In the genomic region with DNA sequence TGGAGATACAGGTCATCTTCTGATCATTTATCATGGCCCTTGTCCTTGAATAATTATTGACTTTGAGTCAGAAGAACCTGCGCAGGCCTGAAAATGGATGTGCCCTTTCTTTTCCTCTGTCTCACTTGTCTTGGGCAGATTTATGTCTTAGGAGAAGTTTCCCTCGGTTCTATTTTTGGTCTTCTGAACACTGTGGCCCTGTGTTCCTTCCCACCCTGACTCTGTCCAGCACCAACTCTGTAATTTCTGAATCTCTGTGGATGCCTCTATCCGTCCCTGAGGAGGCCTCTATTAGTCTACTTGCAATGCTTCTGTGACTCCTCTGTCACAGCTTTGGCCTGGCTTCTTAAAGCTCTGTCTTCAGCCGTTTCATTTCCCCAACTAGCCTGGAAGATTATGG, we compare ENCODE assay signal across 38 cellular contexts.
"Had no signal": no experiment of that assay in that cellular context is flagged by ENCODE, and none has a peak within 500 bp of the region (broad histone marks: within the 10 kb centered on the region; RNA-seq: fewer than 3 reads in every experiment).

No MANE protein-coding gene starts in this region.

- H3K4me3 Mint-ChIP-seq: activated naive CD4-positive, alpha-beta T cell treated with anti-CD3 and anti-CD28 coated beads for 36 hours; activated naive CD4-positive, alpha-beta T cell treated with anti-CD3 and anti-CD28 coated beads, Interleukin-2, amount 10 ng/mL, durations not matched to agents 7 days and 5 days; activated naive CD4-positive, alpha-beta T cell treated with anti-CD3 and anti-CD28 coated beads, Interleukin-2, amount 50 U/mL, for 24 hours; activated naive CD8-positive, alpha-beta T cell; activated naive CD8-positive, alpha-beta T cell treated with anti-CD3 and anti-CD28 coated beads for 36 hours; activated naive CD8-positive, alpha-beta T cell treated with anti-CD3 and anti-CD28 coated beads, Interleukin-2, amount 50 U/mL, for 24 hours; activated T-cell treated with anti-CD3 and anti-CD28 coated beads, Interleukin-2, amount 50 U/mL, for 24 hours; activated T-cell treated with anti-CD3 and anti-CD28 coated beads, Interleukin-2, amount 50 U/mL, for 4 hours; activated T-cell treated with anti-CD3 and anti-CD28 coated beads, Interleukin-2, amount 50 U/mL, for 72 hours; activated T-helper 1 cell treated with anti-CD3 and anti-CD28 coated beads, Interleukin-12 subunit alpha, Interleukin-12 subunit beta, Interleukin-2, Interleukin-4 antibody, amounts not matched to agents 30 ng/mL and 10 ng/mL and 1 ng/mL, durations not matched to agents 14 hours and 24 hours and 36 hours; activated T-helper 17 cell treated with anti-CD3 and anti-CD28 coated beads, Interleukin-2, amount 50 U/mL, for 72 hours; brain; central memory CD8-positive, alpha-beta T cell had no signal

- H3K4me3 ChIP-seq: adrenal gland, ascending aorta, body of pancreas, breast epithelium, cardiac muscle cell had no signal

- H3K27me3 Mint-ChIP-seq: activated naive CD4-positive, alpha-beta T cell treated with anti-CD3 and anti-CD28 coated beads, Interleukin-2, amount 50 U/mL, for 24 hours; activated naive CD8-positive, alpha-beta T cell; activated naive CD8-positive, alpha-beta T cell treated with anti-CD3 and anti-CD28 coated beads, Interleukin-2, amount 50 U/mL, for 24 hours; activated T-cell treated with anti-CD3 and anti-CD28 coated beads, Interleukin-2, amount 50 U/mL, for 24 hours; activated T-helper 17 cell treated with anti-CD3 and anti-CD28 coated beads, Interleukin-2, amount 50 U/mL, for 72 hours; central memory CD8-positive, alpha-beta T cell had no signal

- H3K4me1 ChIP-seq: adrenal gland, ascending aorta, body of pancreas, breast epithelium had no signal

- H3K9me3 Mint-ChIP-seq: activated naive CD4-positive, alpha-beta T cell treated with anti-CD3 and anti-CD28 coated beads for 36 hours; activated naive CD4-positive, alpha-beta T cell treated with anti-CD3 and anti-CD28 coated beads, Interleukin-2, amount 10 ng/mL, durations not matched to agents 7 days and 5 days; activated naive CD8-positive, alpha-beta T cell treated with anti-CD3 and anti-CD28 coated beads for 36 hours; activated T-cell treated with anti-CD3 and anti-CD28 coated beads, Interleukin-2, amount 50 U/mL, for 24 hours; activated T-cell treated with anti-CD3 and anti-CD28 coated beads, Interleukin-2, amount 50 U/mL, for 4 hours; central memory CD8-positive, alpha-beta T cell had no signal

- H3K36me3 Mint-ChIP-seq: activated naive CD8-positive, alpha-beta T cell treated with anti-CD3 and anti-CD28 coated beads for 36 hours; brain had no signal

- H3K27ac ChIP-seq: adrenal gland, ascending aorta, body of pancreas, brain microvascular endothelial cell, breast epithelium, cardiac muscle cell had no signal

- DNase-seq: activated effector memory CD4-positive, alpha-beta T cell treated with anti-CD3 and anti-CD28 coated beads, Interleukin-2, amount 50 U/mL, for 16 hours; activated effector memory CD4-positive, alpha-beta T cell treated with Interleukin-2 at 50 U/mL for 16 hours; activated gamma-delta T cell; activated gamma-delta T cell treated with Interleukin-2 at 50 U/mL for 16 hours; activated naive CD4-positive, alpha-beta T cell; activated naive CD4-positive, alpha-beta T cell treated with anti-CD3 and anti-CD28 coated beads for 36 hours; activated naive CD4-positive, alpha-beta T cell treated with anti-CD3 and anti-CD28 coated beads, Interleukin-2, amount 10 ng/mL, durations not matched to agents 7 days and 5 days; activated naive CD4-positive, alpha-beta T cell treated with anti-CD3 and anti-CD28 coated beads, Interleukin-2, amount 50 U/mL, for 16 hours; activated naive CD4-positive, alpha-beta T cell treated with Interleukin-2 at 50 U/mL for 16 hours; activated naive CD8-positive, alpha-beta T cell treated with anti-CD3 and anti-CD28 coated beads for 36 hours; activated naive CD8-positive, alpha-beta T cell treated with anti-CD3 and anti-CD28 coated beads, Interleukin-2, amount 10 ng/mL, durations not matched to agents 7 days and 5 days; activated naive CD8-positive, alpha-beta T cell treated with anti-CD3 and anti-CD28 coated beads, Interleukin-2, amount 50 U/mL, for 24 hours; activated T-cell treated with anti-CD3 and anti-CD28 coated beads, Interleukin-2, amount 50 U/mL, for 1 hour; activated T-cell treated with anti-CD3 and anti-CD28 coated beads, Interleukin-2, amount 50 U/mL, for 24 hours; activated T-cell treated with anti-CD3 and anti-CD28 coated beads, Interleukin-2, amount 50 U/mL, for 4 hours; activated T-cell treated with anti-CD3 and anti-CD28 coated beads, Interleukin-2, amount 50 U/mL, for 48 hours; activated T-cell treated with anti-CD3 and anti-CD28 coated beads, Interleukin-2, amount 50 U/mL, for 72 hours; adrenal gland; amniotic stem cell; amygdala; anterior cingulate cortex; aorta; body of pancreas; brain microvascular endothelial cell; caudate nucleus; central memory CD4-positive, alpha-beta T cell; cerebellar nuclear complex had no signal

- H3K27ac Mint-ChIP-seq: activated naive CD4-positive, alpha-beta T cell treated with anti-CD3 and anti-CD28 coated beads for 36 hours; activated naive CD4-positive, alpha-beta T cell treated with anti-CD3 and anti-CD28 coated beads, Interleukin-2, amount 10 ng/mL, durations not matched to agents 7 days and 5 days; activated naive CD4-positive, alpha-beta T cell treated with anti-CD3 and anti-CD28 coated beads, Interleukin-2, amount 50 U/mL, for 24 hours; activated naive CD4-positive, alpha-beta T cell treated with anti-CD3 and anti-CD28 coated beads, Interleukin-2, amount 50 U/mL, for 72 hours; activated naive CD8-positive, alpha-beta T cell; activated naive CD8-positive, alpha-beta T cell treated with anti-CD3 and anti-CD28 coated beads for 36 hours; activated naive CD8-positive, alpha-beta T cell treated with anti-CD3 and anti-CD28 coated beads, Interleukin-2, amount 50 U/mL, for 24 hours; activated T-cell treated with anti-CD3 and anti-CD28 coated beads, Interleukin-2, amount 50 U/mL, for 24 hours; activated T-cell treated with anti-CD3 and anti-CD28 coated beads, Interleukin-2, amount 50 U/mL, for 72 hours; activated T-helper 1 cell treated with anti-CD3 and anti-CD28 coated beads, Interleukin-12 subunit alpha, Interleukin-12 subunit beta, Interleukin-2, Interleukin-4 antibody, amounts not matched to agents 30 ng/mL and 10 ng/mL and 1 ng/mL, durations not matched to agents 14 hours and 24 hours and 36 hours; activated T-helper 17 cell treated with anti-CD3 and anti-CD28 coated beads, Interleukin-2, amount 50 U/mL, for 72 hours; activated T-helper 2 cell treated with anti-CD3 and anti-CD28 coated beads, Interferon-gamma antibody, Interleukin-2, Interleukin-4, amounts not matched to agents 10 μg/mL and 5 μg/mL and 100 μg/mL, durations not matched to agents 14 hours and 24 hours and 36 hours had no signal

- H3K27me3 ChIP-seq: adrenal gland, ascending aorta, body of pancreas, brain microvascular endothelial cell, breast epithelium, cardiac muscle cell had no signal

- H3K36me3 ChIP-seq: adrenal gland, ascending aorta, brain microvascular endothelial cell, breast epithelium, cardiac muscle cell had no signal

- H3K9me3 ChIP-seq: adrenal gland, ascending aorta, body of pancreas, breast epithelium had no signal
